In genomic region chr7:2473496-2474180, GRCh38 we compare ENCODE assay signal across 22 cellular contexts. TPM values are rescaled to one million over a fixed set of nuclear protein-coding genes. Genes with fewer than 3 reads are reported as not detected.
"Had no signal": no experiment of that assay in that cellular context is flagged by ENCODE, and none has a peak within 500 bp of the region (broad histone marks: within the 10 kb centered on the region; RNA-seq: fewer than 3 reads in every experiment).

No MANE protein-coding gene starts in this region.

- H3K27ac ChIP-seq: brain microvascular endothelial cell, cardiac muscle cell had no signal

- H3K9me3 ChIP-seq: MG63 had no signal

- H3K36me3 Mint-ChIP-seq: activated CD4-positive, alpha-beta memory T cell treated with anti-CD3 and anti-CD28 coated beads for 36 hours; activated naive CD8-positive, alpha-beta T cell treated with anti-CD3 and anti-CD28 coated beads for 36 hours had no signal

- ATAC-seq: activated T-cell treated with anti-CD3 and anti-CD28 coated beads, Interleukin-2, amount 50 U/mL, for 4 hours had no signal

- FAIRE-seq: RCC 7860 had no signal

- H3K4me3 ChIP-seq: cardiac muscle cell, MG63 had no signal

- DNase-seq: activated B cell treated with CpG ODN at 0.5 μM for 24 hours; activated CD4-positive, alpha-beta memory T cell treated with anti-CD3 and anti-CD28 coated beads for 36 hours; activated CD4-positive, alpha-beta T cell treated with anti-CD3 and anti-CD28 coated beads, Interleukin-2, amount 10 ng/mL, durations not matched to agents 7 days and 5 days; activated CD8-positive, alpha-beta memory T cell treated with anti-CD3 and anti-CD28 coated beads for 24 hours; activated gamma-delta T cell; activated naive CD4-positive, alpha-beta T cell treated with anti-CD3 and anti-CD28 coated beads for 36 hours; activated naive CD8-positive, alpha-beta T cell treated with anti-CD3 and anti-CD28 coated beads for 36 hours; activated T-cell treated with anti-CD3 and anti-CD28 coated beads, Interleukin-2, amount 50 U/mL, for 4 hours; brain microvascular endothelial cell; MG63; NCI-H1092; NCI-H1930; NCI-H345; NCI-H510A treated with DMSO at 0.1 percent for 48 hours; NCI-H69; NK-92 treated with Interleukin-12 subunit alpha and Interleukin-12 subunit beta, amount 100 ng/mL, for 24 hours; SHP77 treated with DMSO at 0.1 percent for 48 hours had no signal

- H3K27ac Mint-ChIP-seq: activated B cell treated with CpG ODN at 0.5 μM for 24 hours; activated CD4-positive, alpha-beta memory T cell treated with anti-CD3 and anti-CD28 coated beads for 36 hours; activated CD4-positive, alpha-beta T cell treated with anti-CD3 and anti-CD28 coated beads, Interleukin-2, amount 10 ng/mL, durations not matched to agents 7 days and 5 days; activated naive CD4-positive, alpha-beta T cell treated with anti-CD3 and anti-CD28 coated beads for 36 hours; activated naive CD8-positive, alpha-beta T cell treated with anti-CD3 and anti-CD28 coated beads for 36 hours; T-helper 1 cell treated with Interleukin-12 subunit alpha and Interleukin-12 subunit beta and Interleukin-4 antibody, amounts not matched to agents 30 μg/mL and 1 μg/mL, for 36 hours had no signal

- H3K27me3 ChIP-seq: cardiac muscle cell, MG63 had no signal

- H3K36me3 ChIP-seq: brain microvascular endothelial cell, cardiac muscle cell, MG63 had no signal

- H3K9me3 Mint-ChIP-seq: activated B cell treated with CpG ODN at 0.5 μM for 24 hours; activated CD4-positive, alpha-beta memory T cell treated with anti-CD3 and anti-CD28 coated beads for 36 hours; activated CD4-positive, alpha-beta T cell treated with anti-CD3 and anti-CD28 coated beads, Interleukin-2, amount 10 ng/mL, durations not matched to agents 7 days and 5 days; activated naive CD4-positive, alpha-beta T cell treated with anti-CD3 and anti-CD28 coated beads for 36 hours; activated naive CD8-positive, alpha-beta T cell treated with anti-CD3 and anti-CD28 coated beads for 36 hours; activated T-cell treated with anti-CD3 and anti-CD28 coated beads, Interleukin-2, amount 50 U/mL, for 4 hours; T-helper 1 cell treated with Interleukin-12 subunit alpha and Interleukin-12 subunit beta and Interleukin-4 antibody, amounts not matched to agents 30 μg/mL and 1 μg/mL, for 36 hours had no signal

- H3K4me3 Mint-ChIP-seq: activated B cell treated with CpG ODN at 0.5 μM for 24 hours; activated CD4-positive, alpha-beta memory T cell treated with anti-CD3 and anti-CD28 coated beads for 36 hours; activated CD4-positive, alpha-beta T cell treated with anti-CD3 and anti-CD28 coated beads, Interleukin-2, amount 10 ng/mL, durations not matched to agents 7 days and 5 days; activated naive CD4-positive, alpha-beta T cell treated with anti-CD3 and anti-CD28 coated beads for 36 hours; activated naive CD8-positive, alpha-beta T cell treated with anti-CD3 and anti-CD28 coated beads for 36 hours; activated T-cell treated with anti-CD3 and anti-CD28 coated beads, Interleukin-2, amount 50 U/mL, for 4 hours; T-helper 1 cell treated with Interleukin-12 subunit alpha and Interleukin-12 subunit beta and Interleukin-4 antibody, amounts not matched to agents 30 μg/mL and 1 μg/mL, for 36 hours had no signal

RNA-seq across cellular contexts. Expression of gene GRIFIN, which starts 2.6 kb away (rescaled TPM):
- total RNA-seq: activated B cell treated with CpG ODN at 0.5 μM for 24 hours; activated CD4-positive, alpha-beta memory T cell treated with anti-CD3 and anti-CD28 coated beads for 36 hours; activated CD4-positive, alpha-beta T cell treated with anti-CD3 and anti-CD28 coated beads, Interleukin-2, amount 10 ng/mL, durations not matched to agents 7 days and 5 days; activated naive CD4-positive, alpha-beta T cell treated with anti-CD3 and anti-CD28 coated beads for 36 hours; activated naive CD8-positive, alpha-beta T cell treated with anti-CD3 and anti-CD28 coated beads for 36 hours; activated T-cell treated with anti-CD3 and anti-CD28 coated beads, Interleukin-2, amount 50 U/mL, for 4 hours; cardiac muscle cell; SK-MEL-5 had no signal
- polyA plus RNA-seq: adipose tissue, cardiac muscle cell had no signal
